Comparison of ENCODE assay signal across 12 cellular contexts in genomic region chr19:30649149-30649548, GRCh38.
A peak's percentile ranks its signal among the peaks of the same experiment; 100 is the strongest.
DNase-seq lines count a peak whose midpoint lies in the region; TF ChIP-seq lines count a peak whose summit lies in the region.
"Had no signal": no experiment of that assay in that cellular context is flagged by ENCODE, and none has a peak within 500 bp of the region (broad histone marks: within the 10 kb centered on the region; RNA-seq: fewer than 3 reads in every experiment).

No MANE protein-coding gene starts in this region.

- H3K9me3 ChIP-seq in Loucy (ENCODE audit: insufficient read depth, low read depth, low read length), result no peaks in the 10 kb centered on the region
- no peaks in the 10 kb centered on the region for H3K9me3 ChIP-seq in SK-N-MC (ENCODE audit: low read depth, low read length)
- H3K9me3 ChIP-seq: Caco-2 had no signal

- no peaks in the 10 kb centered on the region for H3K9me2 ChIP-seq in Loucy (replicated peaks; ENCODE audit: low read depth, low read length)

- H3K4me1 Mint-ChIP-seq in nephron (peaks cover 35% of the 10 kb centered on the region), osteocyte (ENCODE audit: unreplicated experiment) (no peaks in the 10 kb centered on the region)
- H3K4me1 Mint-ChIP-seq: CD14-positive monocyte; CD8-positive, alpha-beta memory T cell had no signal

- H3K27me3 ChIP-seq in Loucy (ENCODE audit: insufficient read depth, low read length, poor library complexity, severe bottlenecking), result no peaks in the 10 kb centered on the region

- no peaks in the 10 kb centered on the region for H3K36me3 ChIP-seq in Loucy (ENCODE audit: insufficient read depth, low read length)
- no peaks in the 10 kb centered on the region for H3K36me3 ChIP-seq in SK-N-MC (ENCODE audit: insufficient read depth, low read length)

- H3K9ac ChIP-seq in Loucy (ENCODE audit: low read depth, low read length, poor library complexity, severe bottlenecking), result no peak overlapping the region
- peak overlapping the region; percentile 1 for H3K9ac ChIP-seq in SK-N-MC (ENCODE audit: insufficient read length)

- TF ChIP-seq CTCF in Loucy (conservative IDR thresholded peaks at IDR 0.05; ENCODE audit: low read length), result no peak
- no peak for TF ChIP-seq CTCF in nephron (IDR thresholded peaks at IDR 0.05; ENCODE audit: unreplicated experiment in 3 of 3)
- TF ChIP-seq CTCF in osteocyte (IDR thresholded peaks at IDR 0.05), result no peak

- DNase-seq in SK-N-MC (ENCODE audit: low read depth, low spot score), result no peak
- DNase-seq in activated naive CD4-positive, alpha-beta T cell (lab: John Stamatoyannopoulos, UW), result no peak
- no peak for DNase-seq in HK-2 (ENCODE audit: unreplicated experiment)
- no peak for DNase-seq in osteocyte (ENCODE audit: extremely low spot score, unreplicated experiment)
- DNase-seq: Caco-2; CD8-positive, alpha-beta memory T cell; GF-D8; HCEC 1CT; HFFc6 had no signal

- H3F3A ChIP-seq in Loucy (ENCODE audit: low read depth), result no peaks in the 10 kb centered on the region

- no peak overlapping the region for H3K27ac ChIP-seq in SK-N-MC

- no peaks in the 10 kb centered on the region for H4K20me1 ChIP-seq in Loucy (ENCODE audit: insufficient read depth, low read length, poor library complexity, severe bottlenecking)

- H2AFZ ChIP-seq in Loucy (ENCODE audit: low read length), result peak overlapping the region; percentile 79

- peak overlapping the region; percentile 41 to 82 (median 78) for H3K27ac Mint-ChIP-seq in nephron
- H3K27ac Mint-ChIP-seq in osteocyte (ENCODE audit: unreplicated experiment), result no peak overlapping the region
- H3K27ac Mint-ChIP-seq: CD14-positive monocyte; CD8-positive, alpha-beta memory T cell; HFFc6 had no signal

- H3K9me3 Mint-ChIP-seq in nephron (peaks cover 2% of the 10 kb centered on the region), osteocyte (ENCODE audit: unreplicated experiment) (no peaks in the 10 kb centered on the region)
- H3K9me3 Mint-ChIP-seq: CD8-positive, alpha-beta memory T cell; HFFc6 had no signal

- H3K4me1 ChIP-seq in Loucy (ENCODE audit: insufficient read depth, low read length, poor library complexity, severe bottlenecking), result no peaks in the 10 kb centered on the region
- H3K4me1 ChIP-seq: Caco-2 had no signal

- H3K4me3 ChIP-seq in Loucy (ENCODE audit: low read length, poor library complexity, severe bottlenecking), result no peak overlapping the region
- no peak overlapping the region; the same call in 1 of the 2 replicates for H3K4me3 ChIP-seq in SK-N-MC

- no peak overlapping the region for H3K4me2 ChIP-seq in Loucy (ENCODE audit: low read depth, low read length, poor library complexity, severe bottlenecking)

- peaks cover 28% of the 10 kb centered on the region for H3K27me3 Mint-ChIP-seq in nephron (ENCODE audit: low read depth)
- H3K27me3 Mint-ChIP-seq in osteocyte (ENCODE audit: unreplicated experiment), result peaks cover 3% of the 10 kb centered on the region

- no peak overlapping the region for H3K4me3 Mint-ChIP-seq in nephron
- H3K4me3 Mint-ChIP-seq in osteocyte (ENCODE audit: unreplicated experiment), result no peak overlapping the region
- H3K4me3 Mint-ChIP-seq: CD14-positive monocyte; CD8-positive, alpha-beta memory T cell; HFFc6 had no signal

- no peaks in the 10 kb centered on the region for H3K79me2 ChIP-seq in Loucy (ENCODE audit: insufficient read depth, low read length)

- no peaks in the 10 kb centered on the region for H3K36me3 Mint-ChIP-seq in nephron (ENCODE audit: low read depth)
- H3K36me3 Mint-ChIP-seq in osteocyte (ENCODE audit: unreplicated experiment), result no peaks in the 10 kb centered on the region
- H3K36me3 Mint-ChIP-seq: CD14-positive monocyte; CD8-positive, alpha-beta memory T cell had no signal
